In the genomic region with DNA sequence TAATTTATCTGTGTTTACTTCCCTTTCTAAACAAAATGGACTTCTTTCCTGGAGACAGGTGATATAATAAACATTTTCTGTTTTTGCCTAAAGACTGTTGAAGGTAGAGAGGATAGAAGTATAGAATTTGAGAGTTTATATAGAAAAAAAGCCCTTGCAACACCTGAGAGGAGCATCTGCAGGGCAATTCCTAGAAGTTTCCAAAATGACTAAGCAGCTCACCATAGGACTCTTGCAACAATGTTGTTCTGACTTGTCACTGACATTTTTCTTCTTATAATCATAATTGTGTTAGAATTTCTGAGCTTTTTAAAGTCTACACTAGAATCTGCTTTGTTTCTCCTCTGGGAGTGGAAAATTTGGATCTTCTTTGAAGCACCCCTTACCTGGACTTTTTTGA, we compare ENCODE assay signal across 24 cellular contexts.
"Had no signal": no experiment of that assay in that cellular context is flagged by ENCODE, and none has a peak within 500 bp of the region (broad histone marks: within the 10 kb centered on the region; RNA-seq: fewer than 3 reads in every experiment).

No MANE protein-coding gene starts in this region.

- H3K4me3 ChIP-seq: K562, SJCRH30 had no signal

- H3K36me3 ChIP-seq: SJCRH30 had no signal

- H3K9me3 ChIP-seq: SJCRH30 had no signal

- FAIRE-seq: HTR-8/SVneo, K562 had no signal

- H3K27ac ChIP-seq: KMS-11, SJCRH30 had no signal

- H3K27me3 ChIP-seq: SJCRH30 had no signal

- ATAC-seq: K562, Panc1, PC-3, Right ventricle myocardium inferior, SK-N-SH treated with all-trans-retinoic acid at 6 μM for 48 hours had no signal

- H3K4me1 ChIP-seq: SJCRH30 had no signal

- DNase-seq: Kasumi-1; MV-4-11; NCI-H1048; NCI-H1105; NCI-H1417; NCI-H1436 treated with DMSO at 0.1 percent for 48 hours; NCI-H1694; NCI-H187 treated with DMSO at 0.1 percent for 48 hours; NCI-H2029 treated with DMSO at 0.1 percent for 48 hours; NCI-H2107; NCI-H2227 treated with DMSO at 0.1 percent for 48 hours; NCI-H524; NCI-H526 treated with DMSO at 0.1 percent for 48 hours; NCI-H774; NK-92 treated with Interleukin-12 subunit alpha and Interleukin-12 subunit beta, amount 100 ng/mL, for 24 hours; PC-3; SHP77 treated with DMSO at 0.1 percent for 48 hours; SJCRH30 had no signal
